ENCODE assay signal across 12 cellular contexts in the genomic region with DNA sequence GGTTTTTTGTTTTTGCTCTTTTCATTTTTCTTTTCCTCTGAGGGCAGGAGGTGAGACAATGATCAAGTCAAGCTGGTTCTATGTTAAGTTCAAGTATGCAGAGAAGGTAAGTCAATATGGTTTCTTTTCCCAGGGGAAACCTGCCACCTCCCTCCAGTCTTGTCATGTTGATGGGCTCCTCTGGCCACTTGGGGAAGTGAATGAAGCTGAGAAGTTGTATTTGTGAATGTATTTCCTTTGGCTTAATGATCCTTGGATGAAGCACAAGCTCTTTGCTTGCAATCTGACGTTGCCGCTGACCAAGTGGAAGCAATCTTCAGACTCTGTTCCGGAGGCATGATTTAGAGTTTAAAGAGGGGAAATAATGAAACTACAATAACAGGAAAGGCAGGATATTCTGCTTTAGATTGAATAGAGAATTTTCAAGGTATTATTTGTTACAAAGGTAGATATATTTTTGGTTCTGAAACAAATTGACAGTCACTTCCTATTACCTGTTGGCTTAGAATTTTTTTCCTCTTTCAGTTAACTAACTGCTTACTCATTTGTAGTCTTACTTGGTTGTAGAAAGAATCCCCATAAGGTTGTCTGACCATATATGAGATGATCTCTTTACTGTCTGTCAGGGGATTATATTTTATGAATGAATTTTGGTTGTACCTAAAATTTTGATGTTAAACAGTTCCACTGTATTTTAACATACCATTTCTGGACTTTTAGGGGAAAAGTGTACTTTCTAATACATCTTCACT.
DNase-seq lines count a peak whose midpoint lies in the region; ATAC-seq and TF ChIP-seq lines count a peak whose summit lies in the region.
"Had no signal": no experiment of that assay in that cellular context is flagged by ENCODE, and none has a peak within 500 bp of the region (broad histone marks: within the 10 kb centered on the region; RNA-seq: fewer than 3 reads in every experiment).

No MANE protein-coding gene starts in this region.

- H3K79me2 ChIP-seq in hepatocyte, result peaks cover 2% of the 10 kb centered on the region

- no peaks in the 10 kb centered on the region for H4K20me1 ChIP-seq in hepatocyte (ENCODE audit: insufficient read depth, poor library complexity, severe bottlenecking)

- peak overlapping the region; percentile 60 for H3K4me2 ChIP-seq in hepatocyte

- TF ChIP-seq CTCF in hepatocyte (IDR thresholded peaks at IDR 0.05; ENCODE audit: poor library complexity), result no peak
- TF ChIP-seq CTCF in suprapubic skin (IDR thresholded peaks at IDR 0.05), result no peak
- TF ChIP-seq CTCF in prostate gland (IDR thresholded peaks at IDR 0.05), result no peak

- H3K9me2 ChIP-seq in hepatocyte (replicated peaks; ENCODE audit: insufficient read depth), result no peaks in the 10 kb centered on the region

- TF ChIP-seq POLR2A in suprapubic skin (IDR thresholded peaks at IDR 0.05) (no peak), prostate gland (IDR thresholded peaks at IDR 0.05) (no peak)

- no peak for TF ChIP-seq EP300 in suprapubic skin (IDR thresholded peaks at IDR 0.05)

- peak; percentile 32 for DNase-seq in DMS 273 (lab: John Stamatoyannopoulos, UW; ENCODE audit: unreplicated experiment)
- DNase-seq in DMS 273 treated with DMSO at 0.1 percent for 48 hours (lab: John Stamatoyannopoulos, UW), result no peak
- DNase-seq in NCI-H526 (lab: John Stamatoyannopoulos, UW), result peak; percentile 71 to 72
- DNase-seq in hepatocyte (ENCODE audit: low spot score), result no peak
- DNase-seq in suprapubic skin (ENCODE audit: low spot score in 2 of 2), result no peak
- no peak for DNase-seq in prostate gland (ENCODE audit: low spot score)
- no peak for DNase-seq in NCI-H345 treated with DMSO at 0.1 percent for 48 hours (lab: John Stamatoyannopoulos, UW; ENCODE audit: unreplicated experiment)
- DNase-seq: natural killer cell; stimulated activated CD4-positive, alpha-beta T cell treated with anti-CD3 and anti-CD28 coated beads, Interleukin-1b, Interleukin-23, amount 100 ng/mL, for 48 hours had no signal

- H3K9me3 ChIP-seq in hepatocyte (ENCODE audit: low read depth) (no peaks in the 10 kb centered on the region), suprapubic skin (no peaks in the 10 kb centered on the region), prostate gland (no peaks in the 10 kb centered on the region)
- H3K9me3 ChIP-seq: HAP-1 had no signal

- 37% methylated on average over 3 of the region's 3 CpGs for WGBS in hepatocyte (ENCODE audit: low lambda C conversion rate, missing lambda C conversion rate)
- WGBS in suprapubic skin, result 75% methylated on average over 3 of the region's 3 CpGs
- 24% methylated on average over 3 of the region's 3 CpGs for WGBS in prostate gland

- no peak overlapping the region for H3K4me3 ChIP-seq in hepatocyte
- H3K4me3 ChIP-seq in suprapubic skin, result peak overlapping the region; percentile 9
- no peak overlapping the region for H3K4me3 ChIP-seq in prostate gland
- H3K4me3 ChIP-seq: HAP-1 had no signal

- peak overlapping the region; percentile 11 for H3K27ac ChIP-seq in hepatocyte
- no peak overlapping the region for H3K27ac ChIP-seq in suprapubic skin
- H3K27ac ChIP-seq in prostate gland, result no peak overlapping the region
- H3K27ac ChIP-seq: 22Rv1 had no signal

- intact Hi-C loops in prostate gland (cut with DNase I), result no loop called here

- no peak for ATAC-seq in HG03039 (IDR thresholded peaks at IDR 0.05; ENCODE audit: unreplicated experiment)
- ATAC-seq: natural killer cell had no signal

- H2AFZ ChIP-seq in hepatocyte, result no peak overlapping the region

- H3K4me1 ChIP-seq in hepatocyte (ENCODE audit: insufficient read depth) (peaks cover 13% of the 10 kb centered on the region), suprapubic skin (peaks cover 6% of the 10 kb centered on the region), prostate gland (replicated peaks) (no peaks in the 10 kb centered on the region)

- H3K27me3 ChIP-seq in hepatocyte (no peaks in the 10 kb centered on the region), suprapubic skin (no peaks in the 10 kb centered on the region), prostate gland (replicated peaks; ENCODE audit: insufficient read depth) (no peaks in the 10 kb centered on the region)

- H3K36me3 ChIP-seq in hepatocyte (replicated peaks; ENCODE audit: insufficient read depth, low read depth) (no peaks in the 10 kb centered on the region), suprapubic skin (no peaks in the 10 kb centered on the region), prostate gland (no peaks in the 10 kb centered on the region)
- H3K36me3 ChIP-seq: HAP-1 had no signal

Comparison
In these comparisons a context has a peak if more than half of its experiments do, and no peak if none do; other contexts are left out.
1. DNase-seq: peak in DMS 273 (single experiment) and NCI-H526 (2 of 2); none in DMS 273 treated with DMSO at 0.1 percent for 48 hours (single experiment), hepatocyte (single experiment), suprapubic skin (0 of 2), prostate gland (single experiment) and NCI-H345 treated with DMSO at 0.1 percent for 48 hours (single experiment).